Comparison of ENCODE assay signal across 15 cellular contexts in the genomic region with DNA sequence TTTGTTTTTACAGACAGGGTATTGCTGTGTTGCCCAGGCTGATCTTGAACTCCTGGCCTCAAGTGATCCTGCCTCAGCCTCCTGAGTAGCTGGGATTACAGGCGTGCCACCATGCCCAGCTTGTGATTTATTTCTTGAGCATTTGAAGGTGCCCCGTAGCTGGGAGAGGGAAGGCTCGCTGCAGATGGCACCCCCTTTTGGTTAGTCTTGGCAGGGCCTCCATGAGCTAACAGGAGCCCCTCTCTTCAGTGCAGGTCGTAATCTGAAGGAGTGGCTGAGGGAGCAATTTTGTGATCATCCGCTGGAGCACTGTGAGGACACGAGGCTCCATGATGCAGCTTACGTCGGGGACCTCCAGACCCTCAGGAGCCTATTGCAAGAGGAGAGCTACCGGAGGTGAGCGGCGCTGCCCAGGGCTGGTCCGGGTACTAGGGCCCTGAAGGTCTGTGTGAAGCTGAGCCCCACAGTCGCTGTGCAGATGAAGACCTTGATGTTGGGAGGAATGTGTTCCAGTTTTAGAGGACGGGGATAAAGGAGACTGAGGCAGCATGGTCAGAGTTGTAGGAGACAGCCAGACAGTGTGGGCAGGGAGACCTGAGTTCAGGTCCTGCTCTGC. TPM values are rescaled to one million over a fixed set of nuclear protein-coding genes. Genes with fewer than 3 reads are reported as not detected.
A peak's percentile ranks its signal among the peaks of the same experiment; 100 is the strongest.
DNase-seq lines count a peak whose midpoint lies in the region; ATAC-seq and TF ChIP-seq lines count a peak whose summit lies in the region.
"Had no signal": no experiment of that assay in that cellular context is flagged by ENCODE, and none has a peak within 500 bp of the region (broad histone marks: within the 10 kb centered on the region; RNA-seq: fewer than 3 reads in every experiment).

No MANE protein-coding gene starts in this region.

- peaks cover 43% of the 10 kb centered on the region; the same call in 1 of the 2 replicates for H3K79me2 ChIP-seq in OCI-LY7 (ENCODE audit: insufficient read depth, low read depth, low read length)
- peaks cover 89% of the 10 kb centered on the region for H3K79me2 ChIP-seq in osteoblast (ENCODE audit: insufficient read depth, low read length)

- H3K9me3 ChIP-seq in OCI-LY7 (ENCODE audit: low read length) (no peaks in the 10 kb centered on the region), osteoblast (ENCODE audit: low read depth, low read length) (peaks cover 5% of the 10 kb centered on the region), upper lobe of left lung (no peaks in the 10 kb centered on the region)

- no peaks in the 10 kb centered on the region for H3K27me3 Mint-ChIP-seq in activated CD4-positive, alpha-beta T cell treated with anti-CD3 and anti-CD28 coated beads, Interleukin-2, amount 10 ng/mL, durations not matched to agents 7 days and 5 days
- H3K27me3 Mint-ChIP-seq: stimulated activated naive CD8-positive, alpha-beta T cell treated with anti-CD3 and anti-CD28 coated beads, Interleukin-15, Interleukin-2, amounts not matched to agents 100 ng/mL and 50 ng/mL, for 24 hours had no signal

- H3K4me3 Mint-ChIP-seq in activated CD4-positive, alpha-beta T cell treated with anti-CD3 and anti-CD28 coated beads, Interleukin-2, amount 10 ng/mL, durations not matched to agents 7 days and 5 days = no peak overlapping the region
- H3K4me3 Mint-ChIP-seq: stimulated activated naive CD8-positive, alpha-beta T cell treated with anti-CD3 and anti-CD28 coated beads, Interleukin-15, Interleukin-2, amounts not matched to agents 100 ng/mL and 50 ng/mL, for 24 hours had no signal

- intact Hi-C loops in OCI-LY7 (cut with micrococcal nuclease; ENCODE audit: unreplicated experiment) = no loop called here

- peaks cover 5% of the 10 kb centered on the region for H3K4me1 ChIP-seq in OCI-LY7 (ENCODE audit: insufficient read depth, low read length, poor library complexity, severe bottlenecking)
- H3K4me1 ChIP-seq in osteoblast (ENCODE audit: insufficient read depth, low read length) = peaks cover 77% of the 10 kb centered on the region
- peaks cover 3 to 10% (median 7%) of the 10 kb centered on the region in 4 donors for H3K4me1 ChIP-seq in upper lobe of left lung

- POLR2A ChIA-PET in activated CD4-positive, alpha-beta T cell treated with anti-CD3 and anti-CD28 coated beads, Interleukin-2, amount 10 ng/mL, durations not matched to agents 7 days and 5 days (lab: Charles Lee) = no interaction called here
- POLR2A ChIA-PET in OCI-LY7 (lab: Charles Lee) = interaction anchor here (0.5 to 0.9 kb wide), 2 partner anchors 13 to 216 kb away, joined by 3 read pairs; no protein-coding TSS in a partner anchor

- H3K4me2 ChIP-seq in OCI-LY7 (ENCODE audit: low read length) (no peak overlapping the region), osteoblast (ENCODE audit: insufficient read depth, low read length) (peak overlapping the region; percentile 56)

- H3K9me2 ChIP-seq in OCI-LY7 (ENCODE audit: insufficient read depth, low read length) = no peaks in the 10 kb centered on the region

- H3K36me3 Mint-ChIP-seq in activated CD4-positive, alpha-beta T cell treated with anti-CD3 and anti-CD28 coated beads, Interleukin-2, amount 10 ng/mL, durations not matched to agents 7 days and 5 days (ENCODE audit: low read depth) = peaks cover 45% of the 10 kb centered on the region

- WGBS in upper lobe of left lung, 2 donors = 95 to 96% methylated on average over 11 to 14 of the region's 14 CpGs

- TF ChIP-seq CTCF in OCI-LY7 (conservative IDR thresholded peaks at IDR 0.05; ENCODE audit: low read length) (0 out of 2 replicates have a peak, but pooled peaks have one; percentile 25), choroid plexus epithelial cell (conservative IDR thresholded peaks at IDR 0.05; ENCODE audit: low read depth, low read length) (peak; percentile 21), osteoblast (IDR thresholded peaks at IDR 0.05; ENCODE audit: extremely low read depth, low read depth, low read length) (peak; percentile 7), upper lobe of left lung (IDR thresholded peaks at IDR 0.05) (no peak)

- no peaks in the 10 kb centered on the region for H3K27me3 ChIP-seq in osteoblast (ENCODE audit: insufficient read depth, low read length)
- H3K27me3 ChIP-seq in upper lobe of left lung = no peaks in the 10 kb centered on the region

- no peak overlapping the region for H3K4me3 ChIP-seq in OCI-LY7 (ENCODE audit: low read depth, low read length, poor library complexity, severe bottlenecking)
- no peak overlapping the region for H3K4me3 ChIP-seq in choroid plexus epithelial cell (ENCODE audit: low read depth, low read length)
- H3K4me3 ChIP-seq in osteoblast (ENCODE audit: insufficient read depth, low read length) = no peak overlapping the region
- H3K4me3 ChIP-seq in upper lobe of left lung = no peak overlapping the region

- no peaks in the 10 kb centered on the region for H4K20me1 ChIP-seq in OCI-LY7 (ENCODE audit: insufficient read depth, low read length)
- H4K20me1 ChIP-seq in osteoblast (ENCODE audit: insufficient read depth, low read length) = no peaks in the 10 kb centered on the region

- TF ChIP-seq EP300 in upper lobe of left lung (IDR thresholded peaks at IDR 0.05) = no peak

- H2AFZ ChIP-seq in OCI-LY7 (ENCODE audit: low read length) (no peak overlapping the region), osteoblast (ENCODE audit: low read length) (no peak overlapping the region)

- peaks cover 65% of the 10 kb centered on the region for H3K36me3 ChIP-seq in OCI-LY7 (ENCODE audit: insufficient read depth, low read length)
- peaks cover 74% of the 10 kb centered on the region for H3K36me3 ChIP-seq in osteoblast (ENCODE audit: insufficient read depth, low read length)
- H3K36me3 ChIP-seq in upper lobe of left lung = peaks cover 14 to 47% (median 34%) of the 10 kb centered on the region in 4 donors

- ATAC-seq in upper lobe of left lung (ENCODE audit: low FRiP score in 2 of 2) = no peak
- no peak for ATAC-seq in GM19397 (IDR thresholded peaks at IDR 0.05; ENCODE audit: unreplicated experiment)

- CTCF ChIA-PET in activated CD4-positive, alpha-beta T cell treated with anti-CD3 and anti-CD28 coated beads, Interleukin-2, amount 10 ng/mL, durations not matched to agents 7 days and 5 days (lab: Charles Lee) = interaction anchor here (1.3 kb wide), 1 partner anchor 28 kb away, joined by 3 read pairs; no protein-coding TSS in a partner anchor
- CTCF ChIA-PET in OCI-LY7 (lab: Charles Lee; ENCODE audit: unreplicated experiment) = no interaction called here

- no peak for DNase-seq in activated CD4-positive, alpha-beta T cell treated with anti-CD3 and anti-CD28 coated beads, Interleukin-2, amount 10 ng/mL, durations not matched to agents 7 days and 5 days
- DNase-seq in activated CD4-positive, alpha-beta T cell treated with anti-CD3 and anti-CD28 coated beads for 4 hours = no peak
- DNase-seq in OCI-LY7 (ENCODE audit: low spot score) (no peak), choroid plexus epithelial cell (ENCODE audit: low read depth) (no peak), osteoblast (ENCODE audit: insufficient read length, low spot score, missing footprints) (no peak), upper lobe of left lung (no peak)
- no peak for DNase-seq in stimulated activated CD4-positive, alpha-beta T cell treated with anti-CD3 and anti-CD28 coated beads, Interleukin-4, amount 100 ng/mL, for 4 hours
- DNase-seq: activated CD4-positive, CD25-positive, alpha-beta regulatory T cell treated with anti-CD3 and anti-CD28 coated beads, Interleukin-2, amount 50 U/mL, for 72 hours; activated CD8-positive, alpha-beta memory T cell treated with anti-CD3 and anti-CD28 coated beads, Interleukin-2, amount 50 U/mL, for 48 hours; activated naive CD4-positive, alpha-beta T cell treated with anti-CD3 and anti-CD28 coated beads, Interleukin-2, amount 50 U/mL, for 16 hours; central memory CD4-positive, alpha-beta T cell; foreskin melanocyte had no signal

- peaks cover 4% of the 10 kb centered on the region for H3K9me3 Mint-ChIP-seq in activated CD4-positive, alpha-beta T cell treated with anti-CD3 and anti-CD28 coated beads, Interleukin-2, amount 10 ng/mL, durations not matched to agents 7 days and 5 days
- H3K9me3 Mint-ChIP-seq: stimulated activated naive CD8-positive, alpha-beta T cell treated with anti-CD3 and anti-CD28 coated beads, Interleukin-15, Interleukin-2, amounts not matched to agents 100 ng/mL and 50 ng/mL, for 24 hours had no signal

- peak overlapping the region; percentile 2 for H3K27ac Mint-ChIP-seq in activated CD4-positive, alpha-beta T cell treated with anti-CD3 and anti-CD28 coated beads, Interleukin-2, amount 10 ng/mL, durations not matched to agents 7 days and 5 days

- BruUV-seq in OCI-LY7 (replicated peaks; lab: Mats Ljungman, UMichigan) = no TSS peak

- TF ChIP-seq POLR2A in upper lobe of left lung (IDR thresholded peaks at IDR 0.05) = no peak

- H3K4me1 Mint-ChIP-seq in activated CD4-positive, alpha-beta T cell treated with anti-CD3 and anti-CD28 coated beads, Interleukin-2, amount 10 ng/mL, durations not matched to agents 7 days and 5 days = peaks cover 24% of the 10 kb centered on the region

- H3K27ac ChIP-seq in OCI-LY7 (ENCODE audit: low read depth, low read length, poor library complexity, severe bottlenecking) = no peak overlapping the region
- peak overlapping the region; percentile 99 for H3K27ac ChIP-seq in osteoblast (ENCODE audit: low read depth, low read length)
- H3K27ac ChIP-seq in upper lobe of left lung = no peak overlapping the region
- H3K27ac ChIP-seq: C4-2B had no signal

RNA-seq across cellular contexts. Expression of a gene that starts 6.7 kb away (rescaled TPM):
- 10 to 100 TPM; 26.2 to 28.9 TPM for total RNA-seq in activated CD4-positive, alpha-beta T cell treated with anti-CD3 and anti-CD28 coated beads, Interleukin-2, amount 10 ng/mL, durations not matched to agents 7 days and 5 days
- total RNA-seq in OCI-LY7 (2014; rRNA removed; shearing (Covaris generic)) = 18.0 and 19.4 TPM in 2 replicates
- total RNA-seq in OCI-LY7 (2022) = 37.7 and 49.6 TPM in 2 replicates
- total RNA-seq in osteoblast = 26.5 and 27.9 TPM in 2 replicates
- 10 to 100 TPM; 12.7 to 29.4 (median 24.3) TPM for total RNA-seq in upper lobe of left lung

Comparison
In these comparisons a context has a peak if more than half of its experiments do, and no peak if none do; other contexts are left out.
1. CTCF ChIP-seq: peak in OCI-LY7 (single experiment), choroid plexus epithelial cell (single experiment) and osteoblast (single experiment); none in upper lobe of left lung (0 of 6).